Comparison of ENCODE assay signal across 27 cellular contexts in the genomic region with DNA sequence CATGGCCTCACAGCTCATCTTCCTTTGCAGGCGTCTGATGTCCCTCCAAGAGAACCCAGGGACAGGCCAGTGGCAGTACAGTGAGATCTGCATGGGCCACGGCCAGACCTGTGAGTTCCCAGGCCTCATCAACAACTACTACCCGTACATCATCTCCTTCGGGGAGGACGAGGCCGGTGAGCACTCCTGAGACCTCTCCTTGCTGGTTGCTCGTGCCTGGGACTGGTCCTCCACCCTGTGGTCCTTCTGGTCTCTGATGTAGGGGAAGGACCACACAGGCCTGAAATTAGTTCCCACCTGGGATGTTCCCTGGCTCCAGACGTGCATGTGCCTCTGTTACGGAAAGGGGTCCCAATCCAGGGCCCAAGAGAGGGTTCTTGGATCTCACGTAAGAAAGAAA. TPM values are rescaled to one million over a fixed set of nuclear protein-coding genes. Genes with fewer than 3 reads are reported as not detected.
"Had no signal": no experiment of that assay in that cellular context is flagged by ENCODE, and none has a peak within 500 bp of the region (broad histone marks: within the 10 kb centered on the region; RNA-seq: fewer than 3 reads in every experiment).

No MANE protein-coding gene starts in this region.

- FAIRE-seq: TTC549 had no signal

- H3K4me3 ChIP-seq: ascending aorta had no signal

- H3K4me1 ChIP-seq: ascending aorta had no signal

- H3K27me3 ChIP-seq: ascending aorta had no signal

- H3K9ac ChIP-seq: KMS-11 had no signal

- H3K9me3 ChIP-seq: ascending aorta had no signal

- H3K36me3 ChIP-seq: ascending aorta had no signal

- H3K4me2 ChIP-seq: KMS-11 had no signal

- ATAC-seq: activated naive CD4-positive, alpha-beta T cell treated with anti-CD3 and anti-CD28 coated beads, Interleukin-2, amount 50 U/mL, for 72 hours; activated naive CD8-positive, alpha-beta T cell treated with anti-CD3 and anti-CD28 coated beads, Interleukin-2, amount 50 U/mL, for 24 hours; activated T-cell treated with anti-CD3 and anti-CD28 coated beads, Interleukin-2, amount 50 U/mL, for 4 hours had no signal

- H3K27ac ChIP-seq: ascending aorta, KMS-11 had no signal

- DNase-seq: activated B cell treated with CpG ODN at 0.5 μM for 24 hours; activated CD4-positive, alpha-beta memory T cell treated with anti-CD3 and anti-CD28 coated beads for 36 hours; activated CD4-positive, alpha-beta T cell treated with anti-CD3 and anti-CD28 coated beads for 1 hour; activated CD4-positive, alpha-beta T cell treated with anti-CD3 and anti-CD28 coated beads, Interleukin-2, amount 10 ng/mL, durations not matched to agents 7 days and 5 days; activated CD8-positive, alpha-beta memory T cell treated with anti-CD3 and anti-CD28 coated beads for 24 hours; activated effector memory CD4-positive, alpha-beta T cell treated with anti-CD3 and anti-CD28 coated beads, Interleukin-2, amount 50 U/mL, for 16 hours; activated naive CD4-positive, alpha-beta T cell treated with Interleukin-2 at 50 U/mL for 16 hours; activated naive CD8-positive, alpha-beta T cell treated with anti-CD3 and anti-CD28 coated beads, Interleukin-2, amount 50 U/mL, for 24 hours; activated T-cell treated with anti-CD3 and anti-CD28 coated beads, Interleukin-2, amount 50 U/mL, for 4 hours; amniotic stem cell; NCI-H1105; NCI-H1436; NCI-H1694 treated with DMSO at 0.1 percent for 48 hours; NCI-H2029 treated with DMSO at 0.1 percent for 48 hours; NCI-H345; NCI-H510A; NCI-H526 treated with DMSO at 0.1 percent for 48 hours; NCI-H82; SIG-M5; T-helper 2 cell; T1000 had no signal

RNA-seq across cellular contexts. Expression of a gene that starts 17.9 kb away (rescaled TPM):
- total RNA-seq: activated B cell treated with CpG ODN at 0.5 μM for 24 hours; activated T-cell treated with anti-CD3 and anti-CD28 coated beads, Interleukin-2, amount 50 U/mL, for 4 hours; MCF 10A had no signal

RNA-seq across cellular contexts. Expression of a gene that starts 21.3 kb away (rescaled TPM):
- total RNA-seq: activated B cell treated with CpG ODN at 0.5 μM for 24 hours, ascending aorta, RPMI7951 had no signal
